In the genomic region with DNA sequence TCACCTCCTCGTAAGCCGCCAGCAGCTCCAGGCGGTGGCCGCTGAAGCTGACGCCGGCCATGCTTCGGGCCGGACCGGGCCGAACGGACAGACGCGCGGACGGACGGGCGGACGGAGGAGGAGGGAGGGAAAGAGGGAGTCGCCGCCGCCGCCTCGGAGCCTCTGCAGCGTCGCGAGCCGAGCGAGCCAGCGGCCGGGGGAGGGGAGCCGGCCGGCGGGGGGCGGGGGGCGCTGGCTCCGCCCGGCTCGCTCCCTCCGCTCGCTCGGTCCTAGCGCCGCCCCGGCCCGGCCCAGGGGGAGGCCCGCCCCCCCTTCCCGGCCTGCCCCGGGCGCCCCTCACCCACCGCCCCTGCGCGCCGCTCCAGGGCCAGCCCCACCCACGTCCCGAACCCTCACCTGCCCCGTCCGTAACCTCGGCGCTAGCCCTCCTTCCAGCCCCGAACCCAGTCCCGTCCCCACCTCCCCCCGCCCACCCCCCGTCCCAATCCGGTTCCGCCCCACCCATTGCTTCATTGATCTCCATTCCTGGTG, we compare ENCODE assay signal across 8 cellular contexts. TPM values are rescaled to one million over a fixed set of nuclear protein-coding genes. Genes with fewer than 3 reads are reported as not detected.
DNase-seq lines count a peak whose midpoint lies in the region; ATAC-seq and TF ChIP-seq lines count a peak whose summit lies in the region.

Gene DBN1 (minus strand): TSS at position 174 of the 531 bp plus-strand sequence. CDS start 113 bp downstream, at position 61.

- H3K27me3 ChIP-seq in SU-DHL-6 (ENCODE audit: low read length) (no peaks in the 10 kb centered on the region), upper lobe of left lung (peaks cover 0 to 7% (median 1%) of the 10 kb centered on the region in 4 donors)

- H3K4me2 ChIP-seq in SU-DHL-6 (ENCODE audit: low read depth, low read length, poor library complexity, severe bottlenecking) = peak within 1 kb of the TSS; percentile 78

- peak within 1 kb of the TSS; percentile 75 for H3K4me3 ChIP-seq in SU-DHL-6 (ENCODE audit: insufficient read depth, low read length, poor library complexity, severe bottlenecking)
- peak within 1 kb of the TSS; percentile 74 to 94 (median 81) for H3K4me3 ChIP-seq in upper lobe of left lung

- ATAC-seq in HG02981 (IDR thresholded peaks at IDR 0.05; ENCODE audit: unreplicated experiment) (peak; percentile 29), upper lobe of left lung (ENCODE audit: low FRiP score in 2 of 2) (peak in 1 of 2 donors; percentile 59)

- H3K9me3 ChIP-seq in SU-DHL-6 (ENCODE audit: insufficient read depth, low read length) (no peaks in the 10 kb centered on the region), upper lobe of left lung (no peaks in the 10 kb centered on the region)

- H3K36me3 Mint-ChIP-seq in endothelial cell (ENCODE audit: low read depth, unreplicated experiment) (peaks cover 20% of the 10 kb centered on the region), mesothelial cell of epicardium (peaks cover under 1% of the 10 kb centered on the region)

- peaks cover 16 to 40% (median 27%) of the 10 kb centered on the region in 4 donors for H3K4me1 ChIP-seq in upper lobe of left lung

- H3F3A ChIP-seq in SU-DHL-6 (ENCODE audit: insufficient read depth) = no peaks in the 10 kb centered on the region; the same call in 1 of the 2 replicates

- H3K36me3 ChIP-seq in SU-DHL-6 (ENCODE audit: low read length) (no peaks in the 10 kb centered on the region), upper lobe of left lung (no peaks in the 10 kb centered on the region)

- peak within 1 kb of the TSS; percentile 77 for H3K9ac ChIP-seq in SU-DHL-6 (ENCODE audit: low read length)

- peaks cover 29% of the 10 kb centered on the region for H3K27me3 Mint-ChIP-seq in endothelial cell (ENCODE audit: unreplicated experiment)
- H3K27me3 Mint-ChIP-seq in mesothelial cell of epicardium (ENCODE audit: low read depth) = no peaks in the 10 kb centered on the region

- H3K27ac Mint-ChIP-seq in endothelial cell (ENCODE audit: unreplicated experiment) = peak within 1 kb of the TSS; percentile 84
- H3K27ac Mint-ChIP-seq in mesothelial cell of epicardium = peak within 1 kb of the TSS; percentile 88

- no peaks in the 10 kb centered on the region for H3K9me2 ChIP-seq in SU-DHL-6 (replicated peaks; ENCODE audit: insufficient read depth, low read length)

- no peak for TF ChIP-seq EP300 in upper lobe of left lung (IDR thresholded peaks at IDR 0.05)

- H4K20me1 ChIP-seq in SU-DHL-6 (ENCODE audit: low read depth, low read length) = no peaks in the 10 kb centered on the region

- TF ChIP-seq POLR2A in upper lobe of left lung (IDR thresholded peaks at IDR 0.05) = no peak

- no peaks in the 10 kb centered on the region for H3K9me3 Mint-ChIP-seq in endothelial cell (ENCODE audit: unreplicated experiment)
- no peaks in the 10 kb centered on the region for H3K9me3 Mint-ChIP-seq in mesothelial cell of epicardium

- H3K27ac ChIP-seq in SU-DHL-6 (ENCODE audit: low read depth, low read length) = peak within 1 kb of the TSS; percentile 61
- peak within 1 kb of the TSS; percentile 30 to 84 (median 68) for H3K27ac ChIP-seq in upper lobe of left lung

- H2AFZ ChIP-seq in SU-DHL-6 (ENCODE audit: low read depth, low read length, severe bottlenecking) = peak within 1 kb of the TSS; percentile 16

- TF ChIP-seq CTCF in SU-DHL-6 (IDR thresholded peaks at IDR 0.05; ENCODE audit: insufficient read depth, low read length, poor library complexity, severe bottlenecking) = no peak
- TF ChIP-seq CTCF in endothelial cell (IDR thresholded peaks at IDR 0.05; ENCODE audit: unreplicated experiment) = no peak
- no peak for TF ChIP-seq CTCF in mesothelial cell of epicardium (IDR thresholded peaks at IDR 0.05; ENCODE audit: unreplicated experiment)
- TF ChIP-seq CTCF in upper lobe of left lung (IDR thresholded peaks at IDR 0.05) = no peak

- H3K4me1 Mint-ChIP-seq in endothelial cell (ENCODE audit: unreplicated experiment) (peaks cover 38% of the 10 kb centered on the region), mesothelial cell of epicardium (peaks cover 58% of the 10 kb centered on the region)

- peaks cover 13% of the 10 kb centered on the region for H3K79me2 ChIP-seq in SU-DHL-6 (ENCODE audit: insufficient read depth, low read length)

- in situ Hi-C loops in KBM-7 (cut with MboI; ENCODE audit: low pct_unique_long_range_greater_than_20kb, low sequenced_read_pairs) = no loop called here

- DNase-seq in NCI-H1417 (lab: John Stamatoyannopoulos, UW) = peak; percentile 61 to 74 (median 66)
- no peak for DNase-seq in NCI-H1417 treated with DMSO at 0.1 percent for 48 hours (lab: John Stamatoyannopoulos, UW)
- peak; percentile 62 for DNase-seq in endothelial cell (ENCODE audit: low spot score)
- no peak for DNase-seq in mesothelial cell of epicardium (ENCODE audit: low spot score in 2 of 2, unreplicated experiment in 2 of 2)
- peak in 1 of 2 donors; percentile 91 for DNase-seq in upper lobe of left lung
- no peak for DNase-seq in KBM-7

- WGBS in upper lobe of left lung, 2 donors = 4 to 20% methylated on average over 2 to 35 of the region's 65 CpGs

- H3K4me3 Mint-ChIP-seq in endothelial cell (ENCODE audit: unreplicated experiment) (peak within 1 kb of the TSS; percentile 92), mesothelial cell of epicardium (peak within 1 kb of the TSS; percentile 80)

RNA-seq across cellular contexts. Expression of gene DBN1, which starts in this region (rescaled TPM):
- total RNA-seq in endothelial cell (ENCODE audit: unreplicated experiment) (315 TPM), mesothelial cell of epicardium (365 to 369 TPM (median 367 TPM) in 3 replicates), upper lobe of left lung (10 to 100 TPM; 17.0 to 55.6 (median 30.1) TPM)

Comparison
In these comparisons a context has a peak if more than half of its experiments do, and no peak if none do; other contexts are left out.
1. DNase-seq: peak in NCI-H1417 (3 of 3) and endothelial cell (single experiment); none in NCI-H1417 treated with DMSO at 0.1 percent for 48 hours (single experiment), mesothelial cell of epicardium (0 of 2) and KBM-7 (single experiment).